Comparison of ENCODE assay signal across 1 cellular context in genomic region chr2:40487592-40487991, GRCh38.
TF ChIP-seq lines count a peak whose summit lies in the region.

No MANE protein-coding gene starts in this region.

TF ChIP-seq in GM12878, 131 proteins besides CTCF, POLR2A, EP300 and RAD21 (continued from another document):
- TF ChIP-seq, protein P1, sequence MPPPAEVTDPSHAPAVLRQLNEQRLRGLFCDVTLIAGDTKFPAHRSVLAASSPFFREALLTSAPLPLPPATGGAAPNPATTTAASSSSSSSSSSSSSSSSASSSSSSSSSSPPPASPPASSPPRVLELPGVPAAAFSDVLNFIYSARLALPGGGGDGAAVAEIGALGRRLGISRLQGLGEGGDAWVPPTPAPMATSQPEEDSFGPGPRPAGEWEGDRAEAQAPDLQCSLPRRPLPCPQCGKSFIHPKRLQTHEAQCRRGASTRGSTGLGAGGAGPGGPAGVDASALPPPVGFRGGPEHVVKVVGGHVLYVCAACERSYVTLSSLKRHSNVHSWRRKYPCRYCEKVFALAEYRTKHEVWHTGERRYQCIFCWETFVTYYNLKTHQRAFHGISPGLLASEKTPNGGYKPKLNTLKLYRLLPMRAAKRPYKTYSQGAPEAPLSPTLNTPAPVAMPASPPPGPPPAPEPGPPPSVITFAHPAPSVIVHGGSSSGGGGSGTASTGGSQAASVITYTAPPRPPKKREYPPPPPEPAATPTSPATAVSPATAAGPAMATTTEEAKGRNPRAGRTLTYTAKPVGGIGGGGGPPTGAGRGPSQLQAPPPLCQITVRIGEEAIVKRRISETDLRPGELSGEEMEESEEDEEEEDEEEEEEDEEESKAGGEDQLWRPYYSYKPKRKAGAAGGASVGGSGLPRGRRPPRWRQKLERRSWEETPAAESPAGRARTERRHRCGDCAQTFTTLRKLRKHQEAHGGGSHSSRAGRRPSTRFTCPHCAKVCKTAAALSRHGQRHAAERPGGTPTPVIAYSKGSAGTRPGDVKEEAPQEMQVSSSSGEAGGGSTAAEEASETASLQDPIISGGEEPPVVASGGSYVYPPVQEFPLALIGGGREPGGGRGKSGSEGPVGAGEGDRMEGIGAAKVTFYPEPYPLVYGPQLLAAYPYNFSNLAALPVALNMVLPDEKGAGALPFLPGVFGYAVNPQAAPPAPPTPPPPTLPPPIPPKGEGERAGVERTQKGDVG (CRISPR knock-in tag; IDR thresholded peaks at IDR 0.05), result no peak
- TF ChIP-seq FOS (IDR thresholded peaks at IDR 0.05; ENCODE audit: borderline replicate concordance, extremely low read depth, insufficient read length), result no peak
- no peak for TF ChIP-seq PAX5 (IDR thresholded peaks at IDR 0.05; ENCODE audit: borderline replicate concordance, low read depth, low read length)
- no peak for TF ChIP-seq RB1 (IDR thresholded peaks at IDR 0.05; ENCODE audit: borderline replicate concordance)
- no peak for TF ChIP-seq MYB (IDR thresholded peaks at IDR 0.05; ENCODE audit: borderline replicate concordance, low read depth, low read length)
- no peak for TF ChIP-seq RAD51 (IDR thresholded peaks at IDR 0.05)
- no peak for TF ChIP-seq BMI1 (IDR thresholded peaks at IDR 0.05; ENCODE audit: borderline replicate concordance)
- TF ChIP-seq ASH2L (IDR thresholded peaks at IDR 0.05; ENCODE audit: borderline replicate concordance, low read depth), result no peak
- no peak for TF ChIP-seq MTA2 (IDR thresholded peaks at IDR 0.05; ENCODE audit: low read depth)
- no peak for TF ChIP-seq ZNF622 (IDR thresholded peaks at IDR 0.05)
- no peak for TF ChIP-seq IRF4 (IDR thresholded peaks at IDR 0.05; ENCODE audit: low read depth, low read length)
